9 cellular contexts compared by ENCODE assay signal in the genomic region with DNA sequence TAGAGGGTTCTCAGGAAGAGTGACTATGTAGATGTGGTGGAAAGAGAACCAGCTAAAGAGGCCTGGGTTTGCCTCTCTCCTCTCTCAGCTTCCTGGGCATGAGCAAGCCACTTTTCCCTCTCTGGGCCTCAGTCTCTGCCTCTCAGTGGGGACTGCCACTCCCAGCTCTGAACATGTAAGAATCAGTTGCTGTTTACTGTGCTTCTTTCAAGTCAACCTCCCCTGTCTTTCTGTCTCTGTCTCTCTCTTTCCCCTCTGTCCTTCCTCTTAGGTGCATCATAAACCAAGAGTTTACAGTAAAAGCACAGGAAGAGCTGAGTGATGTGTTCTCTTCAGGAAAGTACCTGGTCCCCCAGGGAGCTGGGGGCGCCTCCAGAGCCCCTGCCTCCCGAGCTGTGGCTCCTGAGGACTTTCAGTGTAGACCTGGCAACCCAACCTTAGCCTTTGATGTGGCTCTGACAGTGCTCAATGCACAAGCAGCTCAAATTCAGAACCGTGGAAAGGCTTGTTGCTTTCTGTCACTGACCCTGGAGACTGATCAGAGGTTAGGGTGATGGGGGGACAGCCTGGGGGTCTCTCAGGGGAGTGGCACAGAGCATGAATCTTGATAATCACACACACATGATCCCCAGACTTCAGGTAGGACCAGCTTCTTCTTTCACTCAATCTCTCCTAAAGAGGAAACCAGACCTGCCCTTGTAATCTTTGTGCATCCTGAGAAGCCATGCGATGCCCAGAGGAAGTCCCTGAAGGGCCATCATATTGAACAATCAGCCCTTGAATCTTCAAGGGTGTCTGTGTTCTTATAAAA.
DNase-seq lines count a peak whose midpoint lies in the region; ATAC-seq lines count a peak whose summit lies in the region.
"Had no signal": no experiment of that assay in that cellular context is flagged by ENCODE, and none has a peak within 500 bp of the region (broad histone marks: within the 10 kb centered on the region; RNA-seq: fewer than 3 reads in every experiment).

No MANE protein-coding gene starts in this region.

- no peaks in the 10 kb centered on the region for H3K9me3 Mint-ChIP-seq in stimulated activated effector memory CD8-positive, alpha-beta T cell treated with anti-CD3 and anti-CD28 coated beads, Interleukin-12 subunit alpha, Interleukin-12 subunit beta, amount 100 ng/mL, for 72 hours

- DNase-seq in activated naive CD4-positive, alpha-beta T cell treated with Interleukin-2 at 50 U/mL for 16 hours: peak; percentile 66
- DNase-seq in stimulated activated effector memory CD8-positive, alpha-beta T cell treated with anti-CD3 and anti-CD28 coated beads, Interleukin-12 subunit alpha, Interleukin-12 subunit beta, amount 100 ng/mL, for 72 hours (ENCODE audit: low spot score in 2 of 2): peak in 1 of 2 donors; percentile 64
- no peak for DNase-seq in NCI-H1105 treated with DMSO at 0.1 percent for 48 hours (lab: John Stamatoyannopoulos, UW)
- no peak for DNase-seq in cerebellar nuclear complex (lab: John Stamatoyannopoulos, UW)
- DNase-seq in nucleus accumbens (lab: John Stamatoyannopoulos, UW): no peak
- DNase-seq in RKO (ENCODE audit: low spot score): no peak
- DNase-seq: left ventricle myocardium inferior had no signal

- H3K27ac Mint-ChIP-seq in stimulated activated effector memory CD8-positive, alpha-beta T cell treated with anti-CD3 and anti-CD28 coated beads, Interleukin-12 subunit alpha, Interleukin-12 subunit beta, amount 100 ng/mL, for 72 hours: peak overlapping the region; percentile 81

- H3K4me1 Mint-ChIP-seq in stimulated activated effector memory CD8-positive, alpha-beta T cell treated with anti-CD3 and anti-CD28 coated beads, Interleukin-12 subunit alpha, Interleukin-12 subunit beta, amount 100 ng/mL, for 72 hours: peaks cover 31% of the 10 kb centered on the region

- peak overlapping the region; percentile 42 for H3K4me3 Mint-ChIP-seq in stimulated activated effector memory CD8-positive, alpha-beta T cell treated with anti-CD3 and anti-CD28 coated beads, Interleukin-12 subunit alpha, Interleukin-12 subunit beta, amount 100 ng/mL, for 72 hours

- peak; percentile 52 for ATAC-seq in GM21381 (IDR thresholded peaks at IDR 0.05; ENCODE audit: unreplicated experiment)
- peak; percentile 51 for ATAC-seq in HG03565 (IDR thresholded peaks at IDR 0.05; ENCODE audit: unreplicated experiment)
- ATAC-seq in stimulated activated effector memory CD8-positive, alpha-beta T cell treated with anti-CD3 and anti-CD28 coated beads, Interleukin-12 subunit alpha, Interleukin-12 subunit beta, amount 100 ng/mL, for 72 hours: peak; percentile 87

- no peaks in the 10 kb centered on the region for H3K36me3 Mint-ChIP-seq in stimulated activated effector memory CD8-positive, alpha-beta T cell treated with anti-CD3 and anti-CD28 coated beads, Interleukin-12 subunit alpha, Interleukin-12 subunit beta, amount 100 ng/mL, for 72 hours
